In the genomic region with DNA sequence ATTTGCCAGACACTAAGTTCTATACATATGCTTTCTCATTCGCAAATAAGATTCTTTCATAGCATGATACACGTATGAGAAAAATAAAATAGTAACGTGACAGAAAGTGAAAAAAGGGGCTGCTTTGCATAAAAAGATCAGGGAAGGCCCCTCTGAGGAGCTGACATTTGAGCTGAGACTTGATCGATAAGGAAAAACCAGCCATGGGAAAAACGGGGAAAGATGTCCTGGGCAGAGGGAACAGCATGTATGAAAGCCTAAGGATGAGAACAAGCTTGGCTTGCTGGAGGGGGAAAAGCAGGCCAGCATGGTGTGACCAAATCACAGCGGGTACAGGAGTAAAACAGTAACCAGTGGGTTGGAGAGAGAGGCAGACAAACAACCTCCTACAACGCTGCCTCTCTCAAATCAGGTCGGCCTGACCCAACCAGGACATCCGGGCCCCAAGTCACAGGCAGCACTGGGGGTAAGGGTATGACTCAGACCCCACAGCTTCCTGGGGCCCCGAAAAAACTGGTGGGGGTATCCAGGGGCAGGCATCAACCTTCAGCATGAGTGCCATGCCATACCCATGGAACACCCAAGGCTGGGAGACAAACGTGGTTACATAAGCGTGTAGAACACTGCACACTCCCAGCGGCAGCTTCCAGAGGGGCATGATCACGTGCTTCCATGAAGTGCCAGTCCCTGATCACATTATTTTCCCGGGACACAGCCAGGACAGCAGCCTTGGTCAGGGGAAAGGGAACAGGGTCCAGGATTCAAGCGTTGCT, we compare ENCODE assay signal across 8 cellular contexts. TPM values are rescaled to one million over a fixed set of nuclear protein-coding genes. Genes with fewer than 3 reads are reported as not detected.
DNase-seq lines count a peak whose midpoint lies in the region; ATAC-seq and TF ChIP-seq lines count a peak whose summit lies in the region.

No MANE protein-coding gene starts in this region.

- CTCF ChIA-PET in RWPE1 (lab: Yijun Ruan, JAX): interaction anchor here (0.7 kb wide), 2 partner anchors 26 to 36 kb away, joined by 3 to 4 read pairs; no protein-coding TSS in a partner anchor

- no peaks in the 10 kb centered on the region for H3K27me3 Mint-ChIP-seq in activated naive CD8-positive, alpha-beta T cell treated with anti-CD3 and anti-CD28 coated beads for 36 hours

- H3K36me3 Mint-ChIP-seq in activated naive CD8-positive, alpha-beta T cell treated with anti-CD3 and anti-CD28 coated beads for 36 hours: peaks cover 62% of the 10 kb centered on the region

- no peak for TF ChIP-seq CTCF in RWPE1 (conservative IDR thresholded peaks at IDR 0.05; ENCODE audit: low read depth)

- TF ChIP-seq POLR2A in GM10847 (IDR thresholded peaks at IDR 0.05; ENCODE audit: extremely low read depth, insufficient read length): peak; percentile 31

- peaks cover 67% of the 10 kb centered on the region for H3K4me1 Mint-ChIP-seq in activated naive CD8-positive, alpha-beta T cell treated with anti-CD3 and anti-CD28 coated beads for 36 hours

- peak overlapping the region; percentile 91 for H3K27ac Mint-ChIP-seq in activated naive CD8-positive, alpha-beta T cell treated with anti-CD3 and anti-CD28 coated beads for 36 hours

- no peaks in the 10 kb centered on the region for H3K9me3 Mint-ChIP-seq in activated naive CD8-positive, alpha-beta T cell treated with anti-CD3 and anti-CD28 coated beads for 36 hours

- DNase-seq in RWPE1 (ENCODE audit: low spot score): no peak
- DNase-seq in activated naive CD8-positive, alpha-beta T cell treated with anti-CD3 and anti-CD28 coated beads for 36 hours: peak; percentile 78
- DNase-seq in renal cortical epithelial cell (ENCODE audit: low read depth): peak; percentile 94
- DNase-seq in Ammon's horn (ENCODE audit: low spot score): no peak
- no peak for DNase-seq in NCI-H526 (lab: John Stamatoyannopoulos, UW)
- no peak for DNase-seq in NCI-H82 treated with DMSO at 0.1 percent for 48 hours (lab: John Stamatoyannopoulos, UW; ENCODE audit: unreplicated experiment)

- H3K4me3 Mint-ChIP-seq in activated naive CD8-positive, alpha-beta T cell treated with anti-CD3 and anti-CD28 coated beads for 36 hours: peak overlapping the region; percentile 85

- POLR2A ChIA-PET in RWPE1 (lab: Yijun Ruan, JAX; ENCODE audit: low non-redundant PET): no interaction called here

- H3K27ac ChIP-seq in RWPE1: peak overlapping the region; percentile 23

- peak; percentile 45 for ATAC-seq in GM21825 (IDR thresholded peaks at IDR 0.05; ENCODE audit: unreplicated experiment)

RNA-seq across cellular contexts. Expression of gene TNIP1, which starts 2.2 kb away (rescaled TPM):
- 100 to 1,000 TPM; 185 to 189 TPM for total RNA-seq in activated naive CD8-positive, alpha-beta T cell treated with anti-CD3 and anti-CD28 coated beads for 36 hours
- 402 and 506 TPM in 2 replicates for total RNA-seq in renal cortical epithelial cell

RNA-seq across cellular contexts. Expression of gene GPX3, which starts 58.3 kb away (rescaled TPM):
- total RNA-seq in activated naive CD8-positive, alpha-beta T cell treated with anti-CD3 and anti-CD28 coated beads for 36 hours: not detected
- 5.2 and 102 TPM in 2 replicates for total RNA-seq in renal cortical epithelial cell

Comparison
In these comparisons a context has a peak if more than half of its experiments do, and no peak if none do; other contexts are left out.
1. DNase-seq: peak in activated naive CD8-positive, alpha-beta T cell treated with anti-CD3 and anti-CD28 coated beads for 36 hours (single experiment) and renal cortical epithelial cell (single experiment); none in RWPE1 (single experiment), Ammon's horn (single experiment), NCI-H526 (0 of 2) and NCI-H82 treated with DMSO at 0.1 percent for 48 hours (single experiment).